ENCODE assay signal across 8 cellular contexts in the genomic region with DNA sequence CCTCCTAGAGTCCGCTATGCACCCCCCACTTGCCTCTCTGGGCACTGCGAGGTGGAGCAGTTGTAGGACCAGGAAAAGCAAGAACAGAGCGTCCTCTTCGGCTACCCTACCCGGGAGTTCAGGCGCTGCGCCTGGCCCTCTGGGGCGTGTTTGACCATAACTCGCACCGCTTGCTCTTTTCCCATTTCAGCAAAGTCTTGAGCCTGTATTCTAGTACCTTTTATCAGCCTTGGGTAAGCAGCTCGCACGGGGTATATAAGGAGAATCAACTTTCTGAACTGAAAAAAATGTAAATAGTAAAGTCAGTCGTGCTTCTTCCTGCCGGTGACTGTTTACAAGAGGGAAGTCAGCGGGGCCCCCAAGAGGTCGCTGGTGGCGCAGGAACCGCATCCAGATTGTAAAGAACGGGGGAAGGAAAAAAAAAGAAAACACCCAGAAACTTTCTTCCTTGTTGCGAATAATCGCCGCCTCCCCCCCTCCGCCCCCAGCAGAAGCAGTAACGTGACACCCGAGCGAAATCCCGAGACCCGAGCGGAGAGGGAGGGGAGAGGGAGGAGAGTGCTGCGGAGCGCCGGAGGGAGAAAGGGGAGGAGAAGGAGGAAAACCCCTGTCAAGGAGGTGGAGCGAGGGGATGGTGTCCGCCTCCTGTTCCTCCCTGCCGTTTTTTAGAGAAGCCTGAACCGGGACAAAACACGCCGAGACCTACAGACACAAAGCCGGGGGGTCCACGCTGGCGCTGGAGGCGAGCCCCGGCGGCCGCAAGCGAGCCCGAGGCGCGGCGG. TPM values are rescaled to one million over a fixed set of nuclear protein-coding genes. Genes with fewer than 3 reads are reported as not detected.
DNase-seq lines count a peak whose midpoint lies in the region; ATAC-seq and TF ChIP-seq lines count a peak whose summit lies in the region.

UST (plus strand) TSS at position 668 of the 782 bp plus-strand sequence. CDS start 401 bp downstream, outside the sequence.

- H3K27ac ChIP-seq in AG04450 (ENCODE audit: low read depth, low read length): peak within 1 kb of the TSS; percentile 85
- H3K27ac ChIP-seq in HUES64 (ENCODE audit: low read depth, low read length): peak within 1 kb of the TSS; percentile 50; the same call in 1 of the 2 replicates
- no peak within 1 kb of the TSS for H3K27ac ChIP-seq in SJSA1
- H3K27ac ChIP-seq in cardiac muscle cell: peak within 1 kb of the TSS; percentile 38
- H3K27ac ChIP-seq in ovary: peak within 1 kb of the TSS; percentile 64 to 87
- peak within 1 kb of the TSS; percentile 95 for H3K27ac ChIP-seq in vagina

- TF ChIP-seq CTCF in AG04450 (IDR thresholded peaks at IDR 0.05; ENCODE audit: low read depth, low read length) (peak; percentile 40), cardiac muscle cell (IDR thresholded peaks at IDR 0.05; ENCODE audit: low read depth, low read length) (peak; percentile 51), ovary (IDR thresholded peaks at IDR 0.05) (peak in 1 of 3 donors; percentile 22), vagina (IDR thresholded peaks at IDR 0.05) (peak in 2 of 3 experiments; percentile 19 to 33)

- no peaks in the 10 kb centered on the region for H3K27me3 ChIP-seq in AG04450 (ENCODE audit: control insufficient read depth, insufficient read depth, low read length)
- peaks cover 12% of the 10 kb centered on the region; the same call in 1 of the 2 replicates for H3K27me3 ChIP-seq in HUES64 (ENCODE audit: insufficient read depth, low read length)
- peaks cover 19% of the 10 kb centered on the region; the same call in 1 of the 2 replicates for H3K27me3 ChIP-seq in SJSA1 (replicated peaks)
- H3K27me3 ChIP-seq in adipocyte (replicated peaks; ENCODE audit: control insufficient read depth, insufficient read depth, low read length): no peaks in the 10 kb centered on the region
- H3K27me3 ChIP-seq in cardiac muscle cell: no peaks in the 10 kb centered on the region
- no peaks in the 10 kb centered on the region for H3K27me3 ChIP-seq in ovary
- H3K27me3 ChIP-seq in vagina: no peaks in the 10 kb centered on the region

- H3K36me3 ChIP-seq in HUES64 (ENCODE audit: insufficient read depth, low read length) (no peaks in the 10 kb centered on the region), SJSA1 (no peaks in the 10 kb centered on the region), adipocyte (ENCODE audit: control insufficient read depth, insufficient read depth, low read length, severe bottlenecking) (no peaks in the 10 kb centered on the region), cardiac muscle cell (no peaks in the 10 kb centered on the region), ovary (no peaks in the 10 kb centered on the region), vagina (no peaks in the 10 kb centered on the region)

- H3K4me3 ChIP-seq in AG04450 (ENCODE audit: low read depth, low read length) (peak within 1 kb of the TSS; percentile 87), HUES64 (ENCODE audit: low read length) (peak within 1 kb of the TSS; percentile 66), SJSA1 (peak within 1 kb of the TSS; percentile 55), adipocyte (ENCODE audit: low read length) (peak within 1 kb of the TSS; percentile 85), cardiac muscle cell (peak within 1 kb of the TSS; percentile 70), ovary (peak within 1 kb of the TSS; percentile 88), vagina (peak within 1 kb of the TSS; percentile 74 to 86)

- no peaks in the 10 kb centered on the region; the same call in 1 of the 2 replicates for H3K9me3 ChIP-seq in AG04450 (ENCODE audit: control insufficient read depth, insufficient read depth, low read length)
- H3K9me3 ChIP-seq in HUES64 (ENCODE audit: insufficient read depth, low read depth, low read length): no peaks in the 10 kb centered on the region
- peaks cover 4% of the 10 kb centered on the region; the same call in 1 of the 2 replicates for H3K9me3 ChIP-seq in SJSA1 (replicated peaks)
- H3K9me3 ChIP-seq in adipocyte (ENCODE audit: control insufficient read depth, low read length): no peaks in the 10 kb centered on the region
- H3K9me3 ChIP-seq in cardiac muscle cell (ENCODE audit: low read depth): no peaks in the 10 kb centered on the region
- no peaks in the 10 kb centered on the region for H3K9me3 ChIP-seq in ovary
- H3K9me3 ChIP-seq in vagina: no peaks in the 10 kb centered on the region

- under 1% methylated on average over 45 of the region's 50 CpGs for WGBS in HUES64
- 0 to 1% (median 1%) methylated on average over 45 to 50 of the region's 50 CpGs for WGBS in ovary, 3 donors

- peak; percentile 92 for DNase-seq in AG04450 (ENCODE audit: low read depth, low spot score)
- DNase-seq in SJSA1 (ENCODE audit: low read depth in 1 of 2, low spot score in 2 of 2): peak; percentile 74 to 81
- peak; percentile 96 for DNase-seq in adipocyte (ENCODE audit: low read depth)
- peak; percentile 89 to 98 for DNase-seq in cardiac muscle cell (ENCODE audit: low read depth in 1 of 2, low spot score in 1 of 2)
- DNase-seq in ovary: peak; percentile 86 to 92 (median 90)
- DNase-seq in vagina (ENCODE audit: extremely low spot score in 2 of 2): peak in 1 of 2 donors; percentile 96

- ATAC-seq in GM18505 (IDR thresholded peaks at IDR 0.05; ENCODE audit: unreplicated experiment): peak; percentile 42

- POLR2A ChIA-PET in AG04450 (lab: Yijun Ruan, JAX): interaction anchor here (2.1 kb wide), 1 partner anchor 30 kb away, joined by 6 read pairs; no protein-coding TSS in a partner anchor

- no peak for TF ChIP-seq EP300 in ovary (IDR thresholded peaks at IDR 0.05)

- CTCF ChIA-PET in AG04450 (lab: Charles Lee): interaction anchor here (5.2 kb wide), 1 partner anchor 169 kb away, joined by 18 read pairs; no protein-coding TSS in a partner anchor

- intact Hi-C loops in ovary (cut with DNase I) (loop anchor here (5.0 to 10.0 kb wide), 3 partner anchors 198 to 208 kb away; no protein-coding TSS in a partner anchor), vagina (cut with DNase I) (loop anchor here (10.0 kb wide), 1 partner anchor 198 kb away; no protein-coding TSS in a partner anchor)

- TF ChIP-seq POLR2A in GM18505 (IDR thresholded peaks at IDR 0.05; ENCODE audit: borderline replicate concordance, extremely low read depth, insufficient read depth, insufficient read length): peak; percentile 41
- TF ChIP-seq POLR2A in ovary (IDR thresholded peaks at IDR 0.05): peak; percentile 54
- peak in 1 of 2 donors; percentile 69 for TF ChIP-seq POLR2A in vagina (IDR thresholded peaks at IDR 0.05)

- H3K4me1 ChIP-seq in HUES64 (ENCODE audit: insufficient read depth, low read length): peaks cover 25% of the 10 kb centered on the region
- peaks cover 23% of the 10 kb centered on the region for H3K4me1 ChIP-seq in SJSA1 (replicated peaks)
- H3K4me1 ChIP-seq in adipocyte (ENCODE audit: control insufficient read depth, insufficient read depth, low read length): peaks cover 17% of the 10 kb centered on the region
- H3K4me1 ChIP-seq in cardiac muscle cell (ENCODE audit: low read depth): peaks cover 5% of the 10 kb centered on the region
- H3K4me1 ChIP-seq in ovary (ENCODE audit: insufficient read depth): peaks cover 1% of the 10 kb centered on the region
- H3K4me1 ChIP-seq in vagina: peaks cover 22% of the 10 kb centered on the region

- peak within 1 kb of the TSS; percentile 79 for H3K9ac ChIP-seq in HUES64 (ENCODE audit: low read depth, low read length)
- peak within 1 kb of the TSS; percentile 86 for H3K9ac ChIP-seq in adipocyte (ENCODE audit: low read length)

RNA-seq across cellular contexts. Expression of gene UST, which starts in this region (rescaled TPM):
- polyA plus RNA-seq in AG04450 (2011; rRNA removed): 18.6 and 21.4 TPM in 2 replicates
- 15.2 and 20.6 TPM in 2 replicates for polyA minus RNA-seq in AG04450 (2011; rRNA and poly(A)+ RNA removed)
- polyA plus RNA-seq in HUES64 (2013, experiment 1 of 2): 23.7 TPM
- 27.8 TPM for polyA plus RNA-seq in HUES64 (2013, experiment 2 of 2)
- 6.7 and 7.6 TPM in 2 replicates for total RNA-seq in SJSA1 (2014; rRNA removed; shearing (Covaris generic))
- 2.9 and 4.0 TPM in 2 replicates for total RNA-seq in cardiac muscle cell
- polyA plus RNA-seq in cardiac muscle cell: 2.9 and 6.5 TPM in 2 replicates
- total RNA-seq in ovary: 10 to 100 TPM; 12.3 to 19.3 (median 16.5) TPM
- polyA plus RNA-seq in ovary: 10 to 100 TPM; 11.8 to 20.1 TPM
- 14.2 TPM for total RNA-seq in vagina
